In genomic region chr7:86598311-86598710, GRCh38 we compare ENCODE assay signal across 11 cellular contexts. TPM values are rescaled to one million over a fixed set of nuclear protein-coding genes. Genes with fewer than 3 reads are reported as not detected.
A peak's percentile ranks its signal among the peaks of the same experiment; 100 is the strongest.
DNase-seq lines count a peak whose midpoint lies in the region; ATAC-seq lines count a peak whose summit lies in the region.
"Had no signal": no experiment of that assay in that cellular context is flagged by ENCODE, and none has a peak within 500 bp of the region (broad histone marks: within the 10 kb centered on the region; RNA-seq: fewer than 3 reads in every experiment).

No MANE protein-coding gene starts in this region.

- no peak overlapping the region for H3K4me3 Mint-ChIP-seq in activated CD8-positive, alpha-beta T cell treated with anti-CD3 and anti-CD28 coated beads, Interleukin-2, amount 10 ng/mL, durations not matched to agents 7 days and 5 days
- H3K4me3 Mint-ChIP-seq: activated T-cell treated with anti-CD3 and anti-CD28 coated beads, Interleukin-2, amount 50 U/mL, for 4 hours had no signal

- no peaks in the 10 kb centered on the region for H3K4me1 Mint-ChIP-seq in activated CD8-positive, alpha-beta T cell treated with anti-CD3 and anti-CD28 coated beads, Interleukin-2, amount 10 ng/mL, durations not matched to agents 7 days and 5 days (ENCODE audit: low read depth)

- no peaks in the 10 kb centered on the region for H3K27me3 Mint-ChIP-seq in activated CD8-positive, alpha-beta T cell treated with anti-CD3 and anti-CD28 coated beads, Interleukin-2, amount 10 ng/mL, durations not matched to agents 7 days and 5 days (ENCODE audit: low read depth)

- no peak overlapping the region for H3K27ac Mint-ChIP-seq in activated CD8-positive, alpha-beta T cell treated with anti-CD3 and anti-CD28 coated beads, Interleukin-2, amount 10 ng/mL, durations not matched to agents 7 days and 5 days

- POLR2A ChIA-PET in activated CD8-positive, alpha-beta T cell treated with anti-CD3 and anti-CD28 coated beads, Interleukin-2, amount 10 ng/mL, durations not matched to agents 7 days and 5 days (lab: Charles Lee): no interaction called here

- DNase-seq in EL (peak; percentile 0), SK-N-DZ (ENCODE audit: low spot score) (peak; percentile 52), mucosa of gallbladder (ENCODE audit: low spot score) (peak; percentile 24), NOMO-1 treated with dmso at 0.1 percent for 144 hours (lab: John Stamatoyannopoulos, UW; ENCODE audit: unreplicated experiment) (no peak)
- no peak for DNase-seq in activated CD8-positive, alpha-beta T cell treated with anti-CD3 and anti-CD28 coated beads, Interleukin-2, amount 10 ng/mL, durations not matched to agents 7 days and 5 days
- DNase-seq: activated T-cell treated with anti-CD3 and anti-CD28 coated beads, Interleukin-2, amount 50 U/mL, for 4 hours; lower lobe of right lung; NCI-H524 had no signal

- H3K36me3 Mint-ChIP-seq in activated CD8-positive, alpha-beta T cell treated with anti-CD3 and anti-CD28 coated beads, Interleukin-2, amount 10 ng/mL, durations not matched to agents 7 days and 5 days (ENCODE audit: low read depth): no peaks in the 10 kb centered on the region

- H3K9me3 Mint-ChIP-seq in activated CD8-positive, alpha-beta T cell treated with anti-CD3 and anti-CD28 coated beads, Interleukin-2, amount 10 ng/mL, durations not matched to agents 7 days and 5 days (ENCODE audit: insufficient read depth): no peaks in the 10 kb centered on the region

- ATAC-seq in HG02885 (IDR thresholded peaks at IDR 0.05; ENCODE audit: poor library complexity, unreplicated experiment) (peak; percentile 58), HG02678 (IDR thresholded peaks at IDR 0.05; ENCODE audit: unreplicated experiment) (no peak)
- ATAC-seq in activated CD8-positive, alpha-beta T cell treated with anti-CD3 and anti-CD28 coated beads, Interleukin-2, amount 10 ng/mL, durations not matched to agents 7 days and 5 days: no peak
- ATAC-seq: activated T-cell treated with anti-CD3 and anti-CD28 coated beads, Interleukin-2, amount 50 U/mL, for 4 hours had no signal

- CTCF ChIA-PET in activated CD8-positive, alpha-beta T cell treated with anti-CD3 and anti-CD28 coated beads, Interleukin-2, amount 10 ng/mL, durations not matched to agents 7 days and 5 days (lab: Charles Lee): no interaction called here

RNA-seq across cellular contexts. Expression of gene GRM3, which starts 45.4 kb away (rescaled TPM):
- not detected in 2 replicates for polyA plus RNA-seq in SK-N-DZ (2014; cell fraction: cytosol; rRNA removed)
- not detected in 2 replicates for polyA plus RNA-seq in SK-N-DZ (2014; cell fraction: nucleus; rRNA removed)
- total RNA-seq in mucosa of gallbladder: 0.09 TPM
- not detected for total RNA-seq in activated CD8-positive, alpha-beta T cell treated with anti-CD3 and anti-CD28 coated beads, Interleukin-2, amount 10 ng/mL, durations not matched to agents 7 days and 5 days
- total RNA-seq: activated T-cell treated with anti-CD3 and anti-CD28 coated beads, Interleukin-2, amount 50 U/mL, for 4 hours; lower lobe of right lung; ureter had no signal

Comparison
In these comparisons a context has a peak if more than half of its experiments do, and no peak if none do; other contexts are left out.
1. DNase-seq: peak in EL (single experiment), SK-N-DZ (single experiment) and mucosa of gallbladder (single experiment); none in activated CD8-positive, alpha-beta T cell treated with anti-CD3 and anti-CD28 coated beads, Interleukin-2, amount 10 ng/mL, durations not matched to agents 7 days and 5 days (single experiment) and NOMO-1 treated with dmso at 0.1 percent for 144 hours (single experiment).